Comparison of ENCODE assay signal across 23 cellular contexts in genomic region chr10:79947787-79948424, GRCh38. TPM values are rescaled to one million over a fixed set of nuclear protein-coding genes. Genes with fewer than 3 reads are reported as not detected.
A peak's percentile ranks its signal among the peaks of the same experiment; 100 is the strongest.
DNase-seq lines count a peak whose midpoint lies in the region; ATAC-seq and TF ChIP-seq lines count a peak whose summit lies in the region.
"Had no signal": no experiment of that assay in that cellular context is flagged by ENCODE, and none has a peak within 500 bp of the region (broad histone marks: within the 10 kb centered on the region; RNA-seq: fewer than 3 reads in every experiment).

No MANE protein-coding gene starts in this region.

- H3K9ac ChIP-seq in endodermal cell (ENCODE audit: extremely low read depth, low read length, poor library complexity, severe bottlenecking), result no peak overlapping the region

- DNase-seq in AG20443 (ENCODE audit: low spot score) (peak; percentile 4), DMS53 (lab: John Stamatoyannopoulos, UW) (peak; percentile 59), endodermal cell (peak; percentile 35), mucosa of gallbladder (ENCODE audit: low spot score) (peak; percentile 7), Ammon's horn (ENCODE audit: low spot score) (no peak), HFFc6 (no peak)
- DNase-seq: Calu3; CD8-positive, alpha-beta memory T cell; DMS153; GDM1; GOT3; MG63; NCI-H1694 treated with DMSO at 0.1 percent for 48 hours; NCI-H2081 treated with DMSO at 0.1 percent for 48 hours; NCI-H446; Right ventricle myocardium superior had no signal

- no peaks in the 10 kb centered on the region for H3K36me3 ChIP-seq in endodermal cell (ENCODE audit: control insufficient read depth, insufficient read depth, low read length)
- H3K36me3 ChIP-seq: MG63 had no signal

- WGBS in endodermal cell (ENCODE audit: insufficient coverage in 1 of 2, insufficient read length in 1 of 2), 2 experiments, result 87 to 88% methylated on average over 3 to 5 of the region's 5 CpGs

- no peaks in the 10 kb centered on the region for H3K4me1 ChIP-seq in endodermal cell (ENCODE audit: control insufficient read depth, insufficient read depth, low read length)

- H3K27ac Mint-ChIP-seq in endodermal cell (no peak overlapping the region), HFFc6 (no peak overlapping the region)
- H3K27ac Mint-ChIP-seq: CD8-positive, alpha-beta memory T cell had no signal

- no peak overlapping the region for H3K27ac ChIP-seq in endodermal cell (ENCODE audit: low read depth, low read length)
- H3K27ac ChIP-seq: C4-2B had no signal

- H3K4me3 ChIP-seq in endodermal cell (ENCODE audit: low read length), result no peak overlapping the region
- H3K4me3 ChIP-seq: MG63 had no signal

- H3K27me3 ChIP-seq in endodermal cell (ENCODE audit: control insufficient read depth, insufficient read depth, low read length, poor library complexity, severe bottlenecking), result no peaks in the 10 kb centered on the region

- H3K36me3 Mint-ChIP-seq in endodermal cell (ENCODE audit: low read depth) (no peaks in the 10 kb centered on the region), HFFc6 (ENCODE audit: low read depth) (0 out of 2 replicates have a peak, but pooled peaks cover under 1% of the 10 kb centered on the region)
- H3K36me3 Mint-ChIP-seq: CD8-positive, alpha-beta memory T cell had no signal

- H3K4me3 Mint-ChIP-seq in endodermal cell, result no peak overlapping the region
- no peak overlapping the region for H3K4me3 Mint-ChIP-seq in HFFc6
- H3K4me3 Mint-ChIP-seq: CD8-positive, alpha-beta memory T cell had no signal

- H3K9me3 ChIP-seq in endodermal cell (ENCODE audit: control insufficient read depth, low read length), result peaks cover 5% of the 10 kb centered on the region
- H3K9me3 ChIP-seq: MG63 had no signal

- H3K4me1 Mint-ChIP-seq in endodermal cell (no peaks in the 10 kb centered on the region), HFFc6 (ENCODE audit: low read depth) (no peaks in the 10 kb centered on the region)
- H3K4me1 Mint-ChIP-seq: CD8-positive, alpha-beta memory T cell had no signal

- TF ChIP-seq CTCF in endodermal cell (conservative IDR thresholded peaks at IDR 0.05) (no peak), HFFc6 (IDR thresholded peaks at IDR 0.05) (no peak)

- H3K9me3 Mint-ChIP-seq in endodermal cell (peaks cover 8% of the 10 kb centered on the region), HFFc6 (peaks cover under 1% of the 10 kb centered on the region; the same call in 1 of the 2 replicates)

- no peak for ATAC-seq in HG02588 (IDR thresholded peaks at IDR 0.05; ENCODE audit: unreplicated experiment)
- no peak for ATAC-seq in HG02623 (IDR thresholded peaks at IDR 0.05; ENCODE audit: unreplicated experiment)
- ATAC-seq: HCT116 had no signal

- H3K27me3 Mint-ChIP-seq in endodermal cell (ENCODE audit: insufficient read depth) (peaks cover 39% of the 10 kb centered on the region), HFFc6 (ENCODE audit: insufficient read depth) (peaks cover 39% of the 10 kb centered on the region)

RNA-seq across cellular contexts. Expression of gene SFTPD, which starts 1.0 kb away (rescaled TPM):
- under 1 TPM; 0.42 to 0.86 TPM for total RNA-seq in endodermal cell
- not detected for polyA plus RNA-seq in endodermal cell (2013, experiment 1 of 2)
- not detected for polyA plus RNA-seq in endodermal cell (2013, experiment 2 of 2)
- total RNA-seq in mucosa of gallbladder, result 0.52 TPM
- total RNA-seq in HFFc6 (2021; fragmentation: NEBNext Ultra II Directional; extraction: Animal tissue kit (Norgen Biotek cat#: 25700)), result not detected
- total RNA-seq: Calu3; CD8-positive, alpha-beta memory T cell; LHCN-M2; RPMI7951; SK-MEL-5 had no signal
- polyA plus RNA-seq: CD8-positive, alpha-beta memory T cell had no signal

Comparison
In these comparisons a context has a peak if more than half of its experiments do, and no peak if none do; other contexts are left out.
1. DNase-seq: peak in AG20443 (single experiment), DMS53 (single experiment), endodermal cell (single experiment) and mucosa of gallbladder (single experiment); none in Ammon's horn (single experiment) and HFFc6 (single experiment).